ENCODE assay signal across 22 cellular contexts in genomic region chr6:168315626-168316025, GRCh38. TPM values are rescaled to one million over a fixed set of nuclear protein-coding genes. Genes with fewer than 3 reads are reported as not detected.
"Had no signal": no experiment of that assay in that cellular context is flagged by ENCODE, and none has a peak within 500 bp of the region (broad histone marks: within the 10 kb centered on the region; RNA-seq: fewer than 3 reads in every experiment).

No MANE protein-coding gene starts in this region.

- H3K36me3 ChIP-seq: adrenal gland, lower lobe of right lung, sigmoid colon, spleen, thoracic aorta, uterus had no signal

- H3K4me1 Mint-ChIP-seq: activated naive CD4-positive, alpha-beta T cell treated with anti-CD3 and anti-CD28 coated beads, Interleukin-2, amount 50 U/mL, for 24 hours; stimulated activated naive B cell treated with anti-CD40 and anti-IgM and Interleukin-4, amounts not matched to agents 10 μg/mL and 1 μg/mL and 100 μg/mL, for 72 hours had no signal

- FAIRE-seq: astrocyte, TTC549 had no signal

- H3K4me3 Mint-ChIP-seq: activated naive CD4-positive, alpha-beta T cell treated with anti-CD3 and anti-CD28 coated beads, Interleukin-2, amount 50 U/mL, for 24 hours; natural killer cell treated with Interleukin-12 subunit alpha and Interleukin-12 subunit beta and Interleukin-15 and Interleukin-18, amount 100 ng/mL, for 72 hours; stimulated activated naive B cell treated with anti-CD40 and anti-IgM and Interleukin-4, amounts not matched to agents 10 μg/mL and 1 μg/mL and 100 μg/mL, for 72 hours had no signal

- H3K27ac Mint-ChIP-seq: activated naive CD4-positive, alpha-beta T cell treated with anti-CD3 and anti-CD28 coated beads, Interleukin-2, amount 50 U/mL, for 24 hours; natural killer cell treated with Interleukin-12 subunit alpha and Interleukin-12 subunit beta and Interleukin-15 and Interleukin-18, amount 100 ng/mL, for 72 hours; stimulated activated naive B cell treated with anti-CD40 and anti-IgM and Interleukin-4, amounts not matched to agents 10 μg/mL and 1 μg/mL and 100 μg/mL, for 72 hours had no signal

- H3K9me3 Mint-ChIP-seq: activated naive CD4-positive, alpha-beta T cell treated with anti-CD3 and anti-CD28 coated beads, Interleukin-2, amount 50 U/mL, for 24 hours; natural killer cell treated with Interleukin-12 subunit alpha and Interleukin-12 subunit beta and Interleukin-15 and Interleukin-18, amount 100 ng/mL, for 72 hours had no signal

- DNase-seq: activated CD4-positive, alpha-beta T cell treated with anti-CD3 and anti-CD28 coated beads, Interleukin-2, amount 50 U/mL, for 48 hours; activated gamma-delta T cell; adrenal gland; dorsolateral prefrontal cortex; foreskin melanocyte; glutamatergic neuron; hypothalamus; lower lobe of right lung; occipital lobe; sigmoid colon; spleen; stimulated activated naive B cell treated with anti-CD40 and anti-IgM and Interleukin-4, amounts not matched to agents 10 μg/mL and 1 μg/mL and 100 μg/mL, for 72 hours; SW 1271; uterus had no signal

- H3K9me3 ChIP-seq: adrenal gland, lower lobe of right lung, sigmoid colon, thoracic aorta, uterus had no signal

- H3K27ac ChIP-seq: lower lobe of right lung, sigmoid colon, spleen, thoracic aorta, uterus had no signal

- H3K4me1 ChIP-seq: adrenal gland, lower lobe of right lung, spleen, uterus had no signal

- H3K4me3 ChIP-seq: adrenal gland, dorsolateral prefrontal cortex, lower lobe of right lung, sigmoid colon, spleen, thoracic aorta, uterus had no signal

- H3K36me3 Mint-ChIP-seq: activated naive CD4-positive, alpha-beta T cell treated with anti-CD3 and anti-CD28 coated beads, Interleukin-2, amount 50 U/mL, for 24 hours; natural killer cell treated with Interleukin-12 subunit alpha and Interleukin-12 subunit beta and Interleukin-15 and Interleukin-18, amount 100 ng/mL, for 72 hours had no signal

RNA-seq across cellular contexts. Expression of gene DACT2, which starts 4.0 kb away (rescaled TPM):
- total RNA-seq: fibroblast of lung; natural killer cell treated with Interleukin-12 subunit alpha and Interleukin-12 subunit beta and Interleukin-15 and Interleukin-18, amount 100 ng/mL, for 72 hours; pulmonary artery endothelial cell; SK-MEL-5; spleen had no signal
- polyA plus RNA-seq: fibroblast of lung had no signal
